8 cellular contexts compared by ENCODE assay signal in the genomic region with DNA sequence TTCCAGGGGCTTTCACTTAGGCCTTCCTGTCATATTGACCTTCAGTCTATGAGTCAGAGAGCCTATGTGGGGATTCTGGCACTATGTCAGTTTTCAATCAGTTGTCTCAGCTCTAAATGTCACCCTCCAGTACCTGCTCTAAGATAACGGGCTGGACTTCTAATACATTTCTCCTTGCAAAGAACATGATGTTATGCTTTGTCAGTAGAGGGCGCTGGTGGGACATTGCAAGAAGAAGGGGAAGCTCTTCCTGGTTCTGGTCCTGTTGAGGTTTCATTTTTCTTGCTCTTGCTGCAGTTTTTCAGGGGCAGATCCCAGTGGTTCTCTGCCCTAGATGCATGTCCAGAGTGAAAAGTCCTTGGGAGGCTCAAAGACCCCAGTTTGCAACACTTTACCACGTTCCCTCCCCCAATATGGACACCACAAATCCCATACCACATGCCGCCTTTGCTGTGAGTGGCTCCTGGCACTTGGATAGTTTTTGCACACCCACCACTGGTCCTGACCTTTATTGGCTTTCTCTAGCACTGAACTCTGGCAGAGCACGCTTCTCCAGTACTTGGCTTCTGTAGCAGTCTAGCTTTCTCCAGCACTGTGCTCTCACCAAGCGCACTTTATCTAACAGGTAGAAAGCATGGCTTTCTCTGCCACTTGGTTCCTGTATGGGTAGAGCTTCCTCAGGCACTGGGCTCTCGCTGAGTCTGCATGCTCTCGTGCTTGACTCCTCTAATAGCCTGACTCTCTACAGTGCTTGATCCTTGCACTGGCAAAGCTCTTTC. TPM values are rescaled to one million over a fixed set of nuclear protein-coding genes. Genes with fewer than 3 reads are reported as not detected.
DNase-seq lines count a peak whose midpoint lies in the region; ATAC-seq and TF ChIP-seq lines count a peak whose summit lies in the region.

No MANE protein-coding gene starts in this region.

- H3K36me3 Mint-ChIP-seq in endothelial cell (ENCODE audit: low read depth, unreplicated experiment), result peaks cover 3% of the 10 kb centered on the region

- intact Hi-C loops in mucosa of descending colon (cut with DNase I, micrococcal nuclease), result loop anchor here in 1 of 2 donors (5.0 kb wide), 1 partner anchor 77 kb away; a partner anchor contains a TSS

- no peaks in the 10 kb centered on the region for H3K9me3 ChIP-seq in mucosa of descending colon

- H3K4me3 Mint-ChIP-seq in endothelial cell (ENCODE audit: unreplicated experiment), result no peak overlapping the region

- peaks cover 7% of the 10 kb centered on the region for H3K27me3 Mint-ChIP-seq in endothelial cell (ENCODE audit: unreplicated experiment)

- H3K36me3 ChIP-seq in mucosa of descending colon (ENCODE audit: low read depth), result no peaks in the 10 kb centered on the region

- H3K4me1 ChIP-seq in mucosa of descending colon (ENCODE audit: low read depth), result peaks cover 10% of the 10 kb centered on the region

- H3K4me3 ChIP-seq in mucosa of descending colon, result no peak overlapping the region

- H3K9me3 Mint-ChIP-seq in endothelial cell (ENCODE audit: unreplicated experiment), result peaks cover 4% of the 10 kb centered on the region

- peaks cover 6% of the 10 kb centered on the region for H3K4me1 Mint-ChIP-seq in endothelial cell (ENCODE audit: unreplicated experiment)

- H3K27ac Mint-ChIP-seq in endothelial cell (ENCODE audit: unreplicated experiment), result no peak overlapping the region

- peak; percentile 94 for ATAC-seq in mucosa of descending colon
- ATAC-seq in HG02759 (IDR thresholded peaks at IDR 0.05; ENCODE audit: unreplicated experiment), result no peak

- peak; percentile 82 for DNase-seq in GDM1 (lab: John Stamatoyannopoulos, UW)
- DNase-seq in HS-5 (ENCODE audit: low read depth), result peak; percentile 19
- DNase-seq in NOMO-1 (lab: John Stamatoyannopoulos, UW; ENCODE audit: unreplicated experiment in 2 of 2), result peak; percentile 81 to 90
- peak; percentile 55 to 68 for DNase-seq in activated CD8-positive, alpha-beta memory T cell treated with anti-CD3 and anti-CD28 coated beads for 4 hours (ENCODE audit: low read depth in 2 of 2)
- DNase-seq in endothelial cell (ENCODE audit: low spot score), result peak; percentile 85
- peak in 1 of 3 donors; percentile 93 for DNase-seq in mucosa of descending colon
- peak; percentile 59 to 68 for DNase-seq in stimulated activated CD8-positive, alpha-beta memory T cell treated with anti-CD3 and anti-CD28 coated beads, Interleukin-2, amount 100 ng/mL, for 48 hours (ENCODE audit: low read depth in 2 of 2)

- peak; percentile 76 for TF ChIP-seq CTCF in endothelial cell (IDR thresholded peaks at IDR 0.05; ENCODE audit: unreplicated experiment)
- TF ChIP-seq CTCF in mucosa of descending colon (IDR thresholded peaks at IDR 0.05), result peak; percentile 68

RNA-seq across cellular contexts. Expression of a gene that starts 49.0 kb away (rescaled TPM):
- total RNA-seq in endothelial cell (ENCODE audit: unreplicated experiment), result 53.9 TPM
- 10 to 100 TPM; 20.8 to 30.6 (median 25.3) TPM for total RNA-seq in mucosa of descending colon

RNA-seq across cellular contexts. Expression of a gene that starts 51.6 kb away (rescaled TPM):
- total RNA-seq in endothelial cell (ENCODE audit: unreplicated experiment) (3.4 TPM), mucosa of descending colon (1 to 10 TPM; 1.1 to 7.6 (median 1.5) TPM)

RNA-seq across cellular contexts. Expression of a gene that starts 57.9 kb away (rescaled TPM):
- total RNA-seq in endothelial cell (ENCODE audit: unreplicated experiment), result 29.7 TPM
- total RNA-seq in mucosa of descending colon, result 10 to 100 TPM; 13.4 to 14.9 (median 14.6) TPM
